In the genomic region with DNA sequence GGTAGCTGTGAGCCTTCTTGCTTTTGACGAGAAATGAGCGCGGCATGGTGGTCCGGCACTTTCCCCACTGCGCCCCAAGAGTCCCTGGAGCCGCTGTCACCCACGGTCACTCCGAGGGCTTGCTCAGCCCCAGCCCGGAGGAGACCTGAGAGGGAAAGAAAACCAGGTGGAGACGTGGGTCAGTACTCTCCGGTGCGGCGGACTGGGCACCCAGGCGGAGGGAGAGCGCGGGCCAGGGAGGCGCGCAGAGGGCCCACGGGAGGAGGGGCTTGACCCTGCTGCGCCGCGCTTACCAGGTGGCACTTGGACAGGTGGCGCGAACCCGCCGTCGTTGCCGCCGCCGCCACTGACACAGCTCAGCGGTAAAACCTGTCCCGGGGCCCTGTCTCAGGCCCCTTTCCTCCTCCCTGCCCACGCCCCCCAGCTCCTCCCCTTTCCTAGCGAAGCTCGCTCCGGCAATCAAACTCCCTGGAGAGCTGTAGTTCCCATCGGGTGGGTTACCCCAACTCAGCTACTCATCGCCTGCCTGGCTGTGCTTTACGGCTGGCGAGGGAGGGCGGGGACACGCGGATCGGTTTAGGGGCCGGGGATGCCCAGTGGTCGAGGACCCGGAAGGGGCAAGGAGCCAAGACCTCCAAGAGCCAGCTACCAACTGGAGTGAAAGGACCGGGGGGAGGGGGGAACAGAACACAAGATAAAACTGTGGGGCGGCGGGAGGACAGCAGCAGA, we compare ENCODE assay signal across 1 cellular context.
TF ChIP-seq lines count a peak whose summit lies in the region.

No MANE protein-coding gene starts in this region.

TF ChIP-seq in WTC11, 78 proteins besides CTCF, POLR2A, EP300 and RAD21 (continued from another document and continues in another):
- TF ChIP-seq, protein P1, sequence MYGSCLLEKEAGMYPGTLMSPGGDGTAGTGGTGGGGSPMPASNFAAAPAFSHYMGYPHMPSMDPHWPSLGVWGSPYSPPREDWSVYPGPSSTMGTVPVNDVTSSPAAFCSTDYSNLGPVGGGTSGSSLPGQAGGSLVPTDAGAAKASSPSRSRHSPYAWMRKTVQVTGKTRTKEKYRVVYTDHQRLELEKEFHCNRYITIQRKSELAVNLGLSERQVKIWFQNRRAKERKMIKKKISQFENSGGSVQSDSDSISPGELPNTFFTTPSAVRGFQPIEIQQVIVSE (CRISPR knock-in tag; IDR thresholded peaks at IDR 0.05; ENCODE audit: borderline replicate concordance), result no peak
- TF ChIP-seq FOXP1 (CRISPR knock-in tag; IDR thresholded peaks at IDR 0.05; ENCODE audit: borderline replicate concordance) (no peak), NFE2L1 (CRISPR knock-in tag; IDR thresholded peaks at IDR 0.05) (no peak), GABPB1 (CRISPR knock-in tag; IDR thresholded peaks at IDR 0.05) (no peak), ZNF219 (CRISPR knock-in tag; IDR thresholded peaks at IDR 0.05; ENCODE audit: borderline replicate concordance) (no peak), EMX1 (CRISPR knock-in tag; IDR thresholded peaks at IDR 0.05) (no peak), OVOL2 (CRISPR knock-in tag; IDR thresholded peaks at IDR 0.05; ENCODE audit: borderline replicate concordance) (no peak), NR3C1 (CRISPR knock-in tag; conservative IDR thresholded peaks at IDR 0.05; ENCODE audit: low read depth) (no peak), NR2C2 (CRISPR knock-in tag; IDR thresholded peaks at IDR 0.05) (no peak), CREM (CRISPR knock-in tag; IDR thresholded peaks at IDR 0.05) (no peak), RELA (CRISPR knock-in tag; IDR thresholded peaks at IDR 0.05; ENCODE audit: borderline replicate concordance) (no peak), ESRRA (CRISPR knock-in tag; IDR thresholded peaks at IDR 0.05; ENCODE audit: borderline replicate concordance) (peak; percentile 12; the same call in 1 of the 2 replicates), TEAD4 (CRISPR knock-in tag; IDR thresholded peaks at IDR 0.05) (no peak)
- TF ChIP-seq, protein P2, sequence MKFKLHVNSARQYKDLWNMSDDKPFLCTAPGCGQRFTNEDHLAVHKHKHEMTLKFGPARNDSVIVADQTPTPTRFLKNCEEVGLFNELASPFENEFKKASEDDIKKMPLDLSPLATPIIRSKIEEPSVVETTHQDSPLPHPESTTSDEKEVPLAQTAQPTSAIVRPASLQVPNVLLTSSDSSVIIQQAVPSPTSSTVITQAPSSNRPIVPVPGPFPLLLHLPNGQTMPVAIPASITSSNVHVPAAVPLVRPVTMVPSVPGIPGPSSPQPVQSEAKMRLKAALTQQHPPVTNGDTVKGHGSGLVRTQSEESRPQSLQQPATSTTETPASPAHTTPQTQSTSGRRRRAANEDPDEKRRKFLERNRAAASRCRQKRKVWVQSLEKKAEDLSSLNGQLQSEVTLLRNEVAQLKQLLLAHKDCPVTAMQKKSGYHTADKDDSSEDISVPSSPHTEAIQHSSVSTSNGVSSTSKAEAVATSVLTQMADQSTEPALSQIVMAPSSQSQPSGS (CRISPR knock-in tag; IDR thresholded peaks at IDR 0.05; ENCODE audit: borderline replicate concordance, low read depth), result no peak
- TF ChIP-seq, protein P3, sequence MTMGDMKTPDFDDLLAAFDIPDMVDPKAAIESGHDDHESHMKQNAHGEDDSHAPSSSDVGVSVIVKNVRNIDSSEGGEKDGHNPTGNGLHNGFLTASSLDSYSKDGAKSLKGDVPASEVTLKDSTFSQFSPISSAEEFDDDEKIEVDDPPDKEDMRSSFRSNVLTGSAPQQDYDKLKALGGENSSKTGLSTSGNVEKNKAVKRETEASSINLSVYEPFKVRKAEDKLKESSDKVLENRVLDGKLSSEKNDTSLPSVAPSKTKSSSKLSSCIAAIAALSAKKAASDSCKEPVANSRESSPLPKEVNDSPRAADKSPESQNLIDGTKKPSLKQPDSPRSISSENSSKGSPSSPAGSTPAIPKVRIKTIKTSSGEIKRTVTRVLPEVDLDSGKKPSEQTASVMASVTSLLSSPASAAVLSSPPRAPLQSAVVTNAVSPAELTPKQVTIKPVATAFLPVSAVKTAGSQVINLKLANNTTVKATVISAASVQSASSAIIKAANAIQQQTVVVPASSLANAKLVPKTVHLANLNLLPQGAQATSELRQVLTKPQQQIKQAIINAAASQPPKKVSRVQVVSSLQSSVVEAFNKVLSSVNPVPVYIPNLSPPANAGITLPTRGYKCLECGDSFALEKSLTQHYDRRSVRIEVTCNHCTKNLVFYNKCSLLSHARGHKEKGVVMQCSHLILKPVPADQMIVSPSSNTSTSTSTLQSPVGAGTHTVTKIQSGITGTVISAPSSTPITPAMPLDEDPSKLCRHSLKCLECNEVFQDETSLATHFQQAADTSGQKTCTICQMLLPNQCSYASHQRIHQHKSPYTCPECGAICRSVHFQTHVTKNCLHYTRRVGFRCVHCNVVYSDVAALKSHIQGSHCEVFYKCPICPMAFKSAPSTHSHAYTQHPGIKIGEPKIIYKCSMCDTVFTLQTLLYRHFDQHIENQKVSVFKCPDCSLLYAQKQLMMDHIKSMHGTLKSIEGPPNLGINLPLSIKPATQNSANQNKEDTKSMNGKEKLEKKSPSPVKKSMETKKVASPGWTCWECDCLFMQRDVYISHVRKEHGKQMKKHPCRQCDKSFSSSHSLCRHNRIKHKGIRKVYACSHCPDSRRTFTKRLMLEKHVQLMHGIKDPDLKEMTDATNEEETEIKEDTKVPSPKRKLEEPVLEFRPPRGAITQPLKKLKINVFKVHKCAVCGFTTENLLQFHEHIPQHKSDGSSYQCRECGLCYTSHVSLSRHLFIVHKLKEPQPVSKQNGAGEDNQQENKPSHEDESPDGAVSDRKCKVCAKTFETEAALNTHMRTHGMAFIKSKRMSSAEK (CRISPR knock-in tag; IDR thresholded peaks at IDR 0.05; ENCODE audit: borderline replicate concordance), result no peak
- TF ChIP-seq, protein P4, sequence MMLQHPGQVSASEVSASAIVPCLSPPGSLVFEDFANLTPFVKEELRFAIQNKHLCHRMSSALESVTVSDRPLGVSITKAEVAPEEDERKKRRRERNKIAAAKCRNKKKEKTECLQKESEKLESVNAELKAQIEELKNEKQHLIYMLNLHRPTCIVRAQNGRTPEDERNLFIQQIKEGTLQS (CRISPR knock-in tag; conservative IDR thresholded peaks at IDR 0.05), result no peak
- TF ChIP-seq, protein P5, sequence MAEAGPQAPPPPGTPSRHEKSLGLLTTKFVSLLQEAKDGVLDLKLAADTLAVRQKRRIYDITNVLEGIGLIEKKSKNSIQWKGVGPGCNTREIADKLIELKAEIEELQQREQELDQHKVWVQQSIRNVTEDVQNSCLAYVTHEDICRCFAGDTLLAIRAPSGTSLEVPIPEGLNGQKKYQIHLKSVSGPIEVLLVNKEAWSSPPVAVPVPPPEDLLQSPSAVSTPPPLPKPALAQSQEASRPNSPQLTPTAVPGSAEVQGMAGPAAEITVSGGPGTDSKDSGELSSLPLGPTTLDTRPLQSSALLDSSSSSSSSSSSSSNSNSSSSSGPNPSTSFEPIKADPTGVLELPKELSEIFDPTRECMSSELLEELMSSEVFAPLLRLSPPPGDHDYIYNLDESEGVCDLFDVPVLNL (CRISPR knock-in tag; IDR thresholded peaks at IDR 0.05; ENCODE audit: borderline replicate concordance, low read depth), result no peak
- TF ChIP-seq, protein P6, sequence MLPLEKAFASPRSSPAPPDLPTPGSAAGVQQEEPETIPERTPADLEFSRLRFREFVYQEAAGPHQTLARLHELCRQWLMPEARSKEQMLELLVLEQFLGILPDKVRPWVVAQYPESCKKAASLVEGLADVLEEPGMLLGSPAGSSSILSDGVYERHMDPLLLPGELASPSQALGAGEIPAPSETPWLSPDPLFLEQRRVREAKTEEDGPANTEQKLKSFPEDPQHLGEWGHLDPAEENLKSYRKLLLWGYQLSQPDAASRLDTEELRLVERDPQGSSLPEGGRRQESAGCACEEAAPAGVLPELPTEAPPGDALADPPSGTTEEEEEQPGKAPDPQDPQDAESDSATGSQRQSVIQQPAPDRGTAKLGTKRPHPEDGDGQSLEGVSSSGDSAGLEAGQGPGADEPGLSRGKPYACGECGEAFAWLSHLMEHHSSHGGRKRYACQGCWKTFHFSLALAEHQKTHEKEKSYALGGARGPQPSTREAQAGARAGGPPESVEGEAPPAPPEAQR (CRISPR knock-in tag; IDR thresholded peaks at IDR 0.05), result no peak
- TF ChIP-seq, protein P7, sequence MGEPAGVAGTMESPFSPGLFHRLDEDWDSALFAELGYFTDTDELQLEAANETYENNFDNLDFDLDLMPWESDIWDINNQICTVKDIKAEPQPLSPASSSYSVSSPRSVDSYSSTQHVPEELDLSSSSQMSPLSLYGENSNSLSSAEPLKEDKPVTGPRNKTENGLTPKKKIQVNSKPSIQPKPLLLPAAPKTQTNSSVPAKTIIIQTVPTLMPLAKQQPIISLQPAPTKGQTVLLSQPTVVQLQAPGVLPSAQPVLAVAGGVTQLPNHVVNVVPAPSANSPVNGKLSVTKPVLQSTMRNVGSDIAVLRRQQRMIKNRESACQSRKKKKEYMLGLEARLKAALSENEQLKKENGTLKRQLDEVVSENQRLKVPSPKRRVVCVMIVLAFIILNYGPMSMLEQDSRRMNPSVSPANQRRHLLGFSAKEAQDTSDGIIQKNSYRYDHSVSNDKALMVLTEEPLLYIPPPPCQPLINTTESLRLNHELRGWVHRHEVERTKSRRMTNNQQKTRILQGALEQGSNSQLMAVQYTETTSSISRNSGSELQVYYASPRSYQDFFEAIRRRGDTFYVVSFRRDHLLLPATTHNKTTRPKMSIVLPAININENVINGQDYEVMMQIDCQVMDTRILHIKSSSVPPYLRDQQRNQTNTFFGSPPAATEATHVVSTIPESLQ (CRISPR knock-in tag; IDR thresholded peaks at IDR 0.05), result no peak
- TF ChIP-seq, protein P8, sequence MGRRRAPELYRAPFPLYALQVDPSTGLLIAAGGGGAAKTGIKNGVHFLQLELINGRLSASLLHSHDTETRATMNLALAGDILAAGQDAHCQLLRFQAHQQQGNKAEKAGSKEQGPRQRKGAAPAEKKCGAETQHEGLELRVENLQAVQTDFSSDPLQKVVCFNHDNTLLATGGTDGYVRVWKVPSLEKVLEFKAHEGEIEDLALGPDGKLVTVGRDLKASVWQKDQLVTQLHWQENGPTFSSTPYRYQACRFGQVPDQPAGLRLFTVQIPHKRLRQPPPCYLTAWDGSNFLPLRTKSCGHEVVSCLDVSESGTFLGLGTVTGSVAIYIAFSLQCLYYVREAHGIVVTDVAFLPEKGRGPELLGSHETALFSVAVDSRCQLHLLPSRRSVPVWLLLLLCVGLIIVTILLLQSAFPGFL (CRISPR knock-in tag; IDR thresholded peaks at IDR 0.05; ENCODE audit: borderline replicate concordance), result no peak
- TF ChIP-seq, protein P9, sequence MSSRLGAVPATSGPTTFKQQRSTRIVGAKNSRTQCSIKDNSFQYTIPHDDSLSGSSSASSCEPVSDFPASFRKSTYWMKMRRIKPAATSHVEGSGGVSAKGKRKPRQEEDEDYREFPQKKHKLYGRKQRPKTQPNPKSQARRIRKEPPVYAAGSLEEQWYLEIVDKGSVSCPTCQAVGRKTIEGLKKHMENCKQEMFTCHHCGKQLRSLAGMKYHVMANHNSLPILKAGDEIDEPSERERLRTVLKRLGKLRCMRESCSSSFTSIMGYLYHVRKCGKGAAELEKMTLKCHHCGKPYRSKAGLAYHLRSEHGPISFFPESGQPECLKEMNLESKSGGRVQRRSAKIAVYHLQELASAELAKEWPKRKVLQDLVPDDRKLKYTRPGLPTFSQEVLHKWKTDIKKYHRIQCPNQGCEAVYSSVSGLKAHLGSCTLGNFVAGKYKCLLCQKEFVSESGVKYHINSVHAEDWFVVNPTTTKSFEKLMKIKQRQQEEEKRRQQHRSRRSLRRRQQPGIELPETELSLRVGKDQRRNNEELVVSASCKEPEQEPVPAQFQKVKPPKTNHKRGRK (CRISPR knock-in tag; IDR thresholded peaks at IDR 0.05; ENCODE audit: borderline replicate concordance), result no peak
- TF ChIP-seq, protein P10, sequence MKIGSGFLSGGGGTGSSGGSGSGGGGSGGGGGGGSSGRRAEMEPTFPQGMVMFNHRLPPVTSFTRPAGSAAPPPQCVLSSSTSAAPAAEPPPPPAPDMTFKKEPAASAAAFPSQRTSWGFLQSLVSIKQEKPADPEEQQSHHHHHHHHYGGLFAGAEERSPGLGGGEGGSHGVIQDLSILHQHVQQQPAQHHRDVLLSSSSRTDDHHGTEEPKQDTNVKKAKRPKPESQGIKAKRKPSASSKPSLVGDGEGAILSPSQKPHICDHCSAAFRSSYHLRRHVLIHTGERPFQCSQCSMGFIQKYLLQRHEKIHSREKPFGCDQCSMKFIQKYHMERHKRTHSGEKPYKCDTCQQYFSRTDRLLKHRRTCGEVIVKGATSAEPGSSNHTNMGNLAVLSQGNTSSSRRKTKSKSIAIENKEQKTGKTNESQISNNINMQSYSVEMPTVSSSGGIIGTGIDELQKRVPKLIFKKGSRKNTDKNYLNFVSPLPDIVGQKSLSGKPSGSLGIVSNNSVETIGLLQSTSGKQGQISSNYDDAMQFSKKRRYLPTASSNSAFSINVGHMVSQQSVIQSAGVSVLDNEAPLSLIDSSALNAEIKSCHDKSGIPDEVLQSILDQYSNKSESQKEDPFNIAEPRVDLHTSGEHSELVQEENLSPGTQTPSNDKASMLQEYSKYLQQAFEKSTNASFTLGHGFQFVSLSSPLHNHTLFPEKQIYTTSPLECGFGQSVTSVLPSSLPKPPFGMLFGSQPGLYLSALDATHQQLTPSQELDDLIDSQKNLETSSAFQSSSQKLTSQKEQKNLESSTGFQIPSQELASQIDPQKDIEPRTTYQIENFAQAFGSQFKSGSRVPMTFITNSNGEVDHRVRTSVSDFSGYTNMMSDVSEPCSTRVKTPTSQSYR (CRISPR knock-in tag; IDR thresholded peaks at IDR 0.05), result no peak
- TF ChIP-seq, protein P11, sequence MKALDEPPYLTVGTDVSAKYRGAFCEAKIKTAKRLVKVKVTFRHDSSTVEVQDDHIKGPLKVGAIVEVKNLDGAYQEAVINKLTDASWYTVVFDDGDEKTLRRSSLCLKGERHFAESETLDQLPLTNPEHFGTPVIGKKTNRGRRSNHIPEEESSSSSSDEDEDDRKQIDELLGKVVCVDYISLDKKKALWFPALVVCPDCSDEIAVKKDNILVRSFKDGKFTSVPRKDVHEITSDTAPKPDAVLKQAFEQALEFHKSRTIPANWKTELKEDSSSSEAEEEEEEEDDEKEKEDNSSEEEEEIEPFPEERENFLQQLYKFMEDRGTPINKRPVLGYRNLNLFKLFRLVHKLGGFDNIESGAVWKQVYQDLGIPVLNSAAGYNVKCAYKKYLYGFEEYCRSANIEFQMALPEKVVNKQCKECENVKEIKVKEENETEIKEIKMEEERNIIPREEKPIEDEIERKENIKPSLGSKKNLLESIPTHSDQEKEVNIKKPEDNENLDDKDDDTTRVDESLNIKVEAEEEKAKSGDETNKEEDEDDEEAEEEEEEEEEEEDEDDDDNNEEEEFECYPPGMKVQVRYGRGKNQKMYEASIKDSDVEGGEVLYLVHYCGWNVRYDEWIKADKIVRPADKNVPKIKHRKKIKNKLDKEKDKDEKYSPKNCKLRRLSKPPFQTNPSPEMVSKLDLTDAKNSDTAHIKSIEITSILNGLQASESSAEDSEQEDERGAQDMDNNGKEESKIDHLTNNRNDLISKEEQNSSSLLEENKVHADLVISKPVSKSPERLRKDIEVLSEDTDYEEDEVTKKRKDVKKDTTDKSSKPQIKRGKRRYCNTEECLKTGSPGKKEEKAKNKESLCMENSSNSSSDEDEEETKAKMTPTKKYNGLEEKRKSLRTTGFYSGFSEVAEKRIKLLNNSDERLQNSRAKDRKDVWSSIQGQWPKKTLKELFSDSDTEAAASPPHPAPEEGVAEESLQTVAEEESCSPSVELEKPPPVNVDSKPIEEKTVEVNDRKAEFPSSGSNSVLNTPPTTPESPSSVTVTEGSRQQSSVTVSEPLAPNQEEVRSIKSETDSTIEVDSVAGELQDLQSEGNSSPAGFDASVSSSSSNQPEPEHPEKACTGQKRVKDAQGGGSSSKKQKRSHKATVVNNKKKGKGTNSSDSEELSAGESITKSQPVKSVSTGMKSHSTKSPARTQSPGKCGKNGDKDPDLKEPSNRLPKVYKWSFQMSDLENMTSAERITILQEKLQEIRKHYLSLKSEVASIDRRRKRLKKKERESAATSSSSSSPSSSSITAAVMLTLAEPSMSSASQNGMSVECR (CRISPR knock-in tag; IDR thresholded peaks at IDR 0.05; ENCODE audit: borderline replicate concordance), result no peak
